14 cellular contexts compared by ENCODE assay signal in the genomic region with DNA sequence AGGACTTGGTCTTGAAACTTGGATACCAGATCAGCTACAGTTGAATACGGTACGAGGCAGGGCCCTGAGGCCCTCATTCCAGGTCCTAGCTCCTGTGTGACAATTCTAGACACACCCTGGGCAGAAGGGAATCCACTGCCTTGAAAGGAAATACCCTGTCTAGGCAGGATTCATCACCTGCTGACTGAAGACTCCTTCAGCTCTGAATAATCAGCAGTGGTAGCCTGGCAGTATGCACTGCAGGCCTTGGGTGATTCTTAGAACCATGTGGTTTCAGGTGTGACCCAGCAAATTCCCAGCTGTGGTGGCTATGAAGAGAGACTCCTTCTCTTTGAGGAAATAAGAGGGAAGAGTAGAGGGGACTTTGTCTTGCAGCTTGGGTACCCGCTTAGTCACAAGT. TPM values are rescaled to one million over a fixed set of nuclear protein-coding genes. Genes with fewer than 3 reads are reported as not detected.
DNase-seq lines count a peak whose midpoint lies in the region; ATAC-seq and TF ChIP-seq lines count a peak whose summit lies in the region.
"Had no signal": no experiment of that assay in that cellular context is flagged by ENCODE, and none has a peak within 500 bp of the region (broad histone marks: within the 10 kb centered on the region; RNA-seq: fewer than 3 reads in every experiment).

No MANE protein-coding gene starts in this region.

- no peak overlapping the region for H4K8ac ChIP-seq in neuronal stem cell (ENCODE audit: low read depth, low read length)

- H3K18ac ChIP-seq in neuronal stem cell (ENCODE audit: low read length) = peak overlapping the region; percentile 63

- peak overlapping the region; percentile 45 for H2AFZ ChIP-seq in neuronal stem cell (ENCODE audit: low read length)

- no peak overlapping the region for H3K4me2 ChIP-seq in neuronal stem cell (ENCODE audit: insufficient read depth, low read length, poor library complexity, severe bottlenecking)
- H3K4me2 ChIP-seq: BLaER1 treated with 17β-estradiol and CSF1 and Interleukin-3, amounts not matched to agents 10 nM and 100 nM had no signal

- no peak overlapping the region for H4K91ac ChIP-seq in neuronal stem cell (ENCODE audit: low read depth, low read length, poor library complexity)

- no peaks in the 10 kb centered on the region for H3K79me1 ChIP-seq in neuronal stem cell (ENCODE audit: low read depth, low read length)

- peak overlapping the region; percentile 52 for H2BK15ac ChIP-seq in neuronal stem cell (ENCODE audit: low read length)

- no peak overlapping the region for H2BK120ac ChIP-seq in neuronal stem cell (ENCODE audit: low read depth, low read length)

- peak overlapping the region; percentile 36 for H2AK5ac ChIP-seq in neuronal stem cell (ENCODE audit: low read depth, low read length)

- no peak for TF ChIP-seq CTCF in RWPE2 (IDR thresholded peaks at IDR 0.05; ENCODE audit: poor library complexity, severe bottlenecking)
- TF ChIP-seq CTCF in epithelial cell of esophagus (IDR thresholded peaks at IDR 0.05; ENCODE audit: insufficient read depth, low read depth, low read length, missing control alignments) = no peak

- no peak overlapping the region for H3K4me3 ChIP-seq in RWPE2 (ENCODE audit: severe bottlenecking)
- no peak overlapping the region for H3K4me3 ChIP-seq in epithelial cell of esophagus (ENCODE audit: low read length)
- H3K4me3 ChIP-seq in neuronal stem cell (ENCODE audit: low read length in 2 of 2) = no peak overlapping the region
- H3K4me3 ChIP-seq: BLaER1 treated with 17β-estradiol and CSF1 and Interleukin-3, amounts not matched to agents 10 nM and 100 nM had no signal

- H3K27ac ChIP-seq in RWPE2 (ENCODE audit: poor library complexity, severe bottlenecking) (no peak overlapping the region), neuronal stem cell (replicated peaks; ENCODE audit: low read length) (no peak overlapping the region)
- H3K27ac ChIP-seq: BLaER1 treated with 17β-estradiol and CSF1 and Interleukin-3, amounts not matched to agents 10 nM and 100 nM had no signal

- H3K36me3 ChIP-seq in RWPE2 (ENCODE audit: low read depth) (no peaks in the 10 kb centered on the region), neuronal stem cell (replicated peaks in 1 of 2; ENCODE audit: control insufficient read depth in 2 of 2, insufficient read depth in 2 of 2, low read length in 2 of 2) (no peaks in the 10 kb centered on the region)
- H3K36me3 ChIP-seq: BLaER1 treated with 17β-estradiol and CSF1 and Interleukin-3, amounts not matched to agents 10 nM and 100 nM had no signal

- H2BK5ac ChIP-seq in neuronal stem cell (ENCODE audit: low read length) = no peak overlapping the region

- no peak overlapping the region for H3K4ac ChIP-seq in neuronal stem cell (ENCODE audit: low read length)

- peak; percentile 44 for DNase-seq in ELF-1 (ENCODE audit: low read depth, low spot score)
- DNase-seq in RWPE2 (ENCODE audit: low spot score) = no peak
- DNase-seq in epithelial cell of esophagus (ENCODE audit: low read depth) = peak; percentile 65
- DNase-seq in neuronal stem cell (ENCODE audit: low spot score) = no peak
- no peak for DNase-seq in SHP77 treated with DMSO at 0.1 percent for 48 hours (lab: John Stamatoyannopoulos, UW)
- no peak for DNase-seq in NK-92 (lab: John Stamatoyannopoulos, UW; ENCODE audit: unreplicated experiment)
- DNase-seq: ACHN; Calu3; CD4-positive, CD25-positive, alpha-beta regulatory T cell; DMS 273 treated with DMSO at 0.1 percent for 48 hours had no signal

- no peak overlapping the region for H3K9ac ChIP-seq in neuronal stem cell (ENCODE audit: low read depth, low read length, poor library complexity)
- H3K9ac ChIP-seq: BLaER1 treated with 17β-estradiol and CSF1 and Interleukin-3, amounts not matched to agents 10 nM and 100 nM had no signal

- WGBS in neuronal stem cell (ENCODE audit: extremely low coverage in 2 of 2, insufficient read length in 2 of 2, insufficient replicate concordance in 1 of 2), 2 donors = no CpG with 5 or more reads among the region's 3 CpGs

- ATAC-seq in RWPE2 (ENCODE audit: low read depth) (peak; percentile 35; the same call in 1 of the 3 replicates), GM19324 (IDR thresholded peaks at IDR 0.05; ENCODE audit: low FRiP score, unreplicated experiment) (no peak)
- ATAC-seq: HCT116 had no signal

- no peak overlapping the region for H3K23ac ChIP-seq in neuronal stem cell (ENCODE audit: low read depth, low read length, poor library complexity)

- H3K9me3 ChIP-seq in RWPE2 (ENCODE audit: severe bottlenecking) = no peaks in the 10 kb centered on the region
- peaks cover 1 to 5% of the 10 kb centered on the region in 2 donors for H3K9me3 ChIP-seq in neuronal stem cell (replicated peaks in 1 of 2; ENCODE audit: control insufficient read depth in 2 of 2, insufficient read depth in 1 of 2, low read depth in 1 of 2, low read length in 2 of 2)
- H3K9me3 ChIP-seq: BLaER1 treated with 17β-estradiol and CSF1 and Interleukin-3, amounts not matched to agents 10 nM and 100 nM had no signal

- peaks cover 3% of the 10 kb centered on the region for H3K27me3 ChIP-seq in RWPE2 (ENCODE audit: insufficient read depth, poor library complexity, severe bottlenecking)
- no peaks in the 10 kb centered on the region for H3K27me3 ChIP-seq in neuronal stem cell (ENCODE audit: control insufficient read depth in 3 of 3, insufficient read depth in 3 of 3, low read depth in 1 of 3, low read length in 3 of 3)
- H3K27me3 ChIP-seq: BLaER1 treated with 17β-estradiol and CSF1 and Interleukin-3, amounts not matched to agents 10 nM and 100 nM had no signal

- no peak overlapping the region for H2BK12ac ChIP-seq in neuronal stem cell (ENCODE audit: low read length)

- H3K14ac ChIP-seq in neuronal stem cell (ENCODE audit: low read length) = no peak overlapping the region

- no peaks in the 10 kb centered on the region for H3K4me1 ChIP-seq in RWPE2 (ENCODE audit: insufficient read depth, poor library complexity, severe bottlenecking)
- peaks cover 0 to 2% of the 10 kb centered on the region in 2 donors for H3K4me1 ChIP-seq in neuronal stem cell (ENCODE audit: control insufficient read depth in 2 of 2, insufficient read depth in 1 of 2, low read depth in 1 of 2, low read length in 2 of 2)
- H3K4me1 ChIP-seq: BLaER1 treated with 17β-estradiol and CSF1 and Interleukin-3, amounts not matched to agents 10 nM and 100 nM had no signal

RNA-seq across cellular contexts. Expression of a gene that starts 17.2 kb away (rescaled TPM):
- 128 TPM for polyA plus RNA-seq in neuronal stem cell (2013, experiment 1 of 2)
- 138 TPM for polyA plus RNA-seq in neuronal stem cell (2013, experiment 2 of 2)
- polyA plus RNA-seq: IgD-negative memory B cell had no signal

Comparison
In these comparisons a context has a peak if more than half of its experiments do, and no peak if none do; other contexts are left out.
1. DNase-seq: peak in ELF-1 (single experiment) and epithelial cell of esophagus (single experiment); none in RWPE2 (single experiment), neuronal stem cell (single experiment), SHP77 treated with DMSO at 0.1 percent for 48 hours (single experiment) and NK-92 (single experiment).